11 cellular contexts compared by ENCODE assay signal in genomic region chr9:26669641-26670040, GRCh38.
A peak's percentile ranks its signal among the peaks of the same experiment; 100 is the strongest.
DNase-seq lines count a peak whose midpoint lies in the region; ATAC-seq and TF ChIP-seq lines count a peak whose summit lies in the region.
"Had no signal": no experiment of that assay in that cellular context is flagged by ENCODE, and none has a peak within 500 bp of the region (broad histone marks: within the 10 kb centered on the region; RNA-seq: fewer than 3 reads in every experiment).

No MANE protein-coding gene starts in this region.

- intact Hi-C loops in cardiac septum (cut with DNase I) = no loop called here

- peaks cover 6% of the 10 kb centered on the region for H3K9me3 Mint-ChIP-seq in nephron progenitor cell
- H3K9me3 Mint-ChIP-seq in progenitor cell of endocrine pancreas (ENCODE audit: low read depth) = no peaks in the 10 kb centered on the region

- no peaks in the 10 kb centered on the region for H3K27me3 Mint-ChIP-seq in nephron progenitor cell (ENCODE audit: low read depth, poor library complexity)
- peaks cover 12% of the 10 kb centered on the region for H3K27me3 Mint-ChIP-seq in progenitor cell of endocrine pancreas

- H3K27ac Mint-ChIP-seq in nephron progenitor cell (peak overlapping the region; percentile 78), progenitor cell of endocrine pancreas (no peak overlapping the region)

- H3K36me3 Mint-ChIP-seq in nephron progenitor cell (ENCODE audit: low read depth) (no peaks in the 10 kb centered on the region), progenitor cell of endocrine pancreas (ENCODE audit: insufficient read depth) (peaks cover 1% of the 10 kb centered on the region)

- DNase-seq in SKM-1 (lab: John Stamatoyannopoulos, UW; ENCODE audit: unreplicated experiment) = peak; percentile 10
- peak; percentile 16 for DNase-seq in nephron progenitor cell
- no peak for DNase-seq in cardiac septum (ENCODE audit: low spot score)
- no peak for DNase-seq in HuH-7.5 (ENCODE audit: low spot score)
- no peak for DNase-seq in progenitor cell of endocrine pancreas (ENCODE audit: low spot score, unreplicated experiment)
- no peak for DNase-seq in HCEC 1CT
- DNase-seq: colonic mucosa, NCI-H2081, SHP77 treated with DMSO at 0.1 percent for 48 hours had no signal

- TF ChIP-seq CTCF in nephron progenitor cell (IDR thresholded peaks at IDR 0.05) (no peak), progenitor cell of endocrine pancreas (IDR thresholded peaks at IDR 0.05; ENCODE audit: unreplicated experiment) (no peak)

- H3K4me3 Mint-ChIP-seq in nephron progenitor cell (peak overlapping the region; percentile 33), progenitor cell of endocrine pancreas (ENCODE audit: low read depth) (no peak overlapping the region)

- ATAC-seq in GM18909 (IDR thresholded peaks at IDR 0.05; ENCODE audit: poor library complexity, unreplicated experiment) (peak; percentile 46), HG02938 (IDR thresholded peaks at IDR 0.05; ENCODE audit: unreplicated experiment) (peak; percentile 63)

- H3K4me1 Mint-ChIP-seq in nephron progenitor cell = peaks cover 84% of the 10 kb centered on the region
- H3K4me1 Mint-ChIP-seq in progenitor cell of endocrine pancreas (ENCODE audit: low read depth) = peaks cover 10% of the 10 kb centered on the region

Comparison
In these comparisons a context has a peak if more than half of its experiments do, and no peak if none do; other contexts are left out.
1. DNase-seq: peak in SKM-1 (single experiment) and nephron progenitor cell (single experiment); none in cardiac septum (single experiment), HuH-7.5 (single experiment), progenitor cell of endocrine pancreas (single experiment) and HCEC 1CT (single experiment).